9 cellular contexts compared by ENCODE assay signal in the genomic region with DNA sequence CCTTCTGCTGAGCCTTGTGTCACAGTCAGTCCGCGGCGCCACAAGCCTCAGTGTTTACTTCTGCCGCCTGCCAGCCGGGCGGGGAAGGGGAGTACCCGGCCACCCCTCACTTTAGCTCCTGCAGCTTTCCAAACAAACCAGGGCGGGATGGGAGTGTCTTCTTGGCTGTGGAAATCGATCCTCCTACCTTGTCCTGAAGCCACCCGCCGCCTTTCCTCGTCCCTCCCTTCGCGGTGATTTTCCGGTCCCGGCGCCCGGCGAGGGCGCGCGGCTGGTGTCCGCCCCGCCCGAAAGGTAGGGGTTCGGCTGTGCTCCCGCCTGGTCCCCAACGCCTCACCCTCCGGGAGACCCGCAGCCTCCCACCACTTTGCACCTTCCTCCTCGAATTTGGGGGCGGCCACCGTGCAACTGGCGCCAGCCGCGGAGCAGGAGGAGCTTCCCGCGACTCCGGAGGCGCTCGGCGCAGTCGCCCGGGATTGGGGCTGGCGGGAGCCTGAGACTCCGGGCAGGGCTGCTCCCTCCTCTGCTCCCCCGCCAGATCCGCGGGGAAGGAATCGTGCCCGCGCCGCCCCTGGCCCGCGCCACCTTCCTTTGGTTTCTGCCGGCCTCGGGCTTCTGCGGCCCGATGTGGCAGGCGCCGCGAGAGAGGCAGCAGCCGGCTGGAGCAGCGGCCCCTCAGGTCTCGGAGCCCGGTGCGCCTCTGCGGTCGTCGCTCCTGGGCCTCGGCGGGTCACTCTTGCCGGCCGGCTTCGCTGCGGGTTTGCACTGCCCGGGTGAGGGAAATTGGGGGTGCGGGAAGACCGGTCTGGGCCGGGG. TPM values are rescaled to one million over a fixed set of nuclear protein-coding genes. Genes with fewer than 3 reads are reported as not detected.
DNase-seq lines count a peak whose midpoint lies in the region; ATAC-seq and TF ChIP-seq lines count a peak whose summit lies in the region.
"Had no signal": no experiment of that assay in that cellular context is flagged by ENCODE, and none has a peak within 500 bp of the region (broad histone marks: within the 10 kb centered on the region; RNA-seq: fewer than 3 reads in every experiment).

No MANE protein-coding gene starts in this region.

- H3K36me3 Mint-ChIP-seq in chondrocyte (ENCODE audit: low read depth), result peaks cover 2% of the 10 kb centered on the region

- no peaks in the 10 kb centered on the region for H3K9me3 ChIP-seq in spleen

- TF ChIP-seq CTCF in chondrocyte (IDR thresholded peaks at IDR 0.05) (peak; percentile 24), kidney epithelial cell (IDR thresholded peaks at IDR 0.05; ENCODE audit: insufficient read depth, low read length, poor library complexity, severe bottlenecking) (no peak), spleen (IDR thresholded peaks at IDR 0.05 in 8 of 11, conservative IDR thresholded peaks at IDR 0.05 in 3 of 11) (no peak)

- no peaks in the 10 kb centered on the region for H3K27me3 ChIP-seq in kidney epithelial cell (ENCODE audit: control insufficient read depth, insufficient read depth, low read length)
- H3K27me3 ChIP-seq in spleen (replicated peaks in 1 of 7), result peaks cover 0 to 70% (median 23%) of the 10 kb centered on the region in 7 donors

- no peak for TF ChIP-seq POLR2A in spleen (IDR thresholded peaks at IDR 0.05)

- no peaks in the 10 kb centered on the region for H3K9me3 Mint-ChIP-seq in chondrocyte (ENCODE audit: low read depth)

- 1 to 2% (median 1%) methylated on average over 34 to 80 of the region's 80 CpGs for WGBS in spleen, 5 donors

- peak in 13 of 14 donors; percentile 55 to 86 (median 80) for DNase-seq in C1 segment of cervical spinal cord (lab: John Stamatoyannopoulos, UW)
- peak; percentile 52 for DNase-seq in RPMI7951 (ENCODE audit: low read depth)
- no peak for DNase-seq in chondrocyte (ENCODE audit: low spot score)
- no peak for DNase-seq in kidney epithelial cell (ENCODE audit: low read depth)
- DNase-seq in spleen, result peak; percentile 86
- DNase-seq in stimulated activated naive CD4-positive, alpha-beta T cell treated with Interleukin-2 at 50 U/mL for 16 hours (lab: John Stamatoyannopoulos, UW), result no peak

- no peaks in the 10 kb centered on the region for H3K36me3 ChIP-seq in kidney epithelial cell (ENCODE audit: control insufficient read depth, insufficient read depth, low read length)
- no peaks in the 10 kb centered on the region for H3K36me3 ChIP-seq in spleen

- ATAC-seq in GM18868 (IDR thresholded peaks at IDR 0.05; ENCODE audit: unreplicated experiment) (peak; percentile 45), HG03139 (IDR thresholded peaks at IDR 0.05; ENCODE audit: unreplicated experiment) (peak; percentile 42)

- no peak overlapping the region for H3K27ac Mint-ChIP-seq in chondrocyte (ENCODE audit: unreplicated experiment)

- peaks cover 9 to 33% (median 26%) of the 10 kb centered on the region in 6 donors for H3K4me1 ChIP-seq in spleen

- H3K4me3 ChIP-seq in kidney epithelial cell (ENCODE audit: low read depth, low read length) (peak overlapping the region; percentile 76), spleen (peak overlapping the region; percentile 41 to 76 (median 60))

- H3K27ac ChIP-seq in spleen, result peak overlapping the region in 1 of 8 donors; percentile 56

- peaks cover 47% of the 10 kb centered on the region for H3K27me3 Mint-ChIP-seq in chondrocyte (ENCODE audit: low read depth)

- H3K4me3 Mint-ChIP-seq in chondrocyte (ENCODE audit: unreplicated experiment), result peak overlapping the region; percentile 75

- intact Hi-C loops in spleen (cut with DNase I; ENCODE audit: low total_unique reads), result no loop called here

- peaks cover 14% of the 10 kb centered on the region for H3K4me1 Mint-ChIP-seq in chondrocyte (ENCODE audit: low read depth)

RNA-seq across cellular contexts. Expression of a gene that starts 30.7 kb away (rescaled TPM):
- total RNA-seq in RPMI7951 (2014; rRNA removed; shearing (Covaris generic)), result 8.6 and 10.5 TPM in 2 replicates
- total RNA-seq in chondrocyte (0.32 TPM in 1 of 3 replicates, not detected in the others), kidney epithelial cell (1.2 and 2.1 TPM in 2 replicates), spleen (10 to 100 TPM in 3 of 7 donors, 1 to 10 TPM in 4; 6.9 to 16.8 (median 9.9) TPM)
- polyA plus RNA-seq in spleen, result 1 to 10 TPM; 2.5 to 7.2 (median 5.4) TPM
- total RNA-seq: T-helper 2 cell treated with Interferon-gamma antibody and Interleukin-4, amounts not matched to agents 100 ng/mL and 5 ng/mL, for 36 hours had no signal

Comparison
In these comparisons a context has a peak if more than half of its experiments do, and no peak if none do; other contexts are left out.
1. DNase-seq: peak in C1 segment of cervical spinal cord (13 of 14), RPMI7951 (single experiment) and spleen (single experiment); none in chondrocyte (single experiment), kidney epithelial cell (single experiment) and stimulated activated naive CD4-positive, alpha-beta T cell treated with Interleukin-2 at 50 U/mL for 16 hours (single experiment).